In the genomic region with DNA sequence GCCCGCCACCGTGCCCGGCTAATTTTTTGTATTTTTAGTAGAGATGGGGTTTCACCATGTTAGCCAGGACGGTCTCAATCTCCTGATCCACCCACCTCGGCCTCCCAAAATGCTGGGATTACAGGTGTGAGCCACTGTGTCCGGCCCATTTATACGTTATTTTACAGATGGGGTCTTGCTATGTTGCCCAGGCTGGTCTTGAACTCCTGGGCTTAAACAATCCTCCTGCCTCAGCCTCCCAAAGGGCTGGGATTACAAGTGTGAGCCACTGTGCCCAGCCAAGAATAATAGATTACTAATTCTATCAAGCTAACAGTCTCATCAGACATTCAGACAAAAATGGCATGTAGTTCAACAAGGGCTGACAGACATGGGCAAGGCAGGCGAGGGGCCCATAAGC, we compare ENCODE assay signal across 2 cellular contexts. TPM values are rescaled to one million over a fixed set of nuclear protein-coding genes. Genes with fewer than 3 reads are reported as not detected.
"Had no signal": no experiment of that assay in that cellular context is flagged by ENCODE, and none has a peak within 500 bp of the region (broad histone marks: within the 10 kb centered on the region; RNA-seq: fewer than 3 reads in every experiment).

No MANE protein-coding gene starts in this region.

RNA-seq across cellular contexts. Expression of a gene that starts 48.0 kb away (rescaled TPM):
- total RNA-seq: dermis microvascular lymphatic vessel endothelial cell, lung microvascular endothelial cell had no signal
